Comparison of ENCODE assay signal across 20 cellular contexts in the genomic region with DNA sequence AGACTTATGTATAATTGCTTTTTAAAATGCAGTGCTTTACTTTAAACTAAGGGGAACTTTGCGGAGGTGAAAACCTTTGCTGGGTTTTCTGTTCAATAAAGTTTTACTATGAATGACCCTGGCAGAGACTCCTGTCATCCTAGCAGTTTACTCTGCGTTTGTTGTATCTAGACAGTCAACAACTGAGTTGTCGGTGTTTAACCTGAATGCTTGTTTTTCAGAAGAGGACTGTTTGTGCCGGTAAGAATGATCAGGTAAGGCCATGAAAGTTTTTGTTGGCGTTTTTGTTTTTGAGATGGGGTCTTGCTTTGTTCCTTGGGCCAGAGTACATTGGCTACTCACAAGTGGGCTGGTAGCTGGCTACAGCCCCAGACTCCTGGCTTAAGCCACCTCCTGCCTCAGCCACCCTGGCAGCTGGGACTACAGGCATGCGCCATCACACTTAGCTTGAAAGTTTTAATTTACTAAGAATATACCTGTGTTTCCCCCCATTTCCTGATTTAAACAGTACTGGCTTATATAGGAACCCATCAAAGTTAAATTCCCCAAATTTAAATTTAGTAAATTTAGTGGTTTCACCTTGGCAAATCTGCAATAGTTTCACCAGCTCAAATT. TPM values are rescaled to one million over a fixed set of nuclear protein-coding genes. Genes with fewer than 3 reads are reported as not detected.
DNase-seq lines count a peak whose midpoint lies in the region; ATAC-seq, FAIRE-seq and TF ChIP-seq lines count a peak whose summit lies in the region.
"Had no signal": no experiment of that assay in that cellular context is flagged by ENCODE, and none has a peak within 500 bp of the region (broad histone marks: within the 10 kb centered on the region; RNA-seq: fewer than 3 reads in every experiment).

No MANE protein-coding gene starts in this region.

- H3K4me3 Mint-ChIP-seq in T-helper 2 cell treated with Interferon-gamma antibody and Interleukin-4, amounts not matched to agents 5 μg/mL and 100 μg/mL, for 36 hours = no peak overlapping the region
- H3K4me3 Mint-ChIP-seq in activated CD4-positive, alpha-beta memory T cell treated with anti-CD3 and anti-CD28 coated beads for 36 hours = no peak overlapping the region

- no peak overlapping the region for H3K4me2 ChIP-seq in mesenchymal stem cell (ENCODE audit: low read length, poor library complexity, severe bottlenecking)

- intact Hi-C loops in activated CD4-positive, alpha-beta memory T cell treated with anti-CD3 and anti-CD28 coated beads for 36 hours (cut with micrococcal nuclease) = loop anchor here (1.0 to 2.0 kb wide), 4 partner anchors 13 to 97 kb away; no protein-coding TSS in a partner anchor
- intact Hi-C loops in A673 (cut with micrococcal nuclease; ENCODE audit: unreplicated experiment) = no loop called here

- no peak for DNase-seq in T-helper 2 cell treated with Interferon-gamma antibody and Interleukin-4, amounts not matched to agents 5 μg/mL and 100 μg/mL, for 36 hours (ENCODE audit: low spot score)
- no peak for DNase-seq in T-helper 2 cell
- DNase-seq in GM12891 (ENCODE audit: insufficient read length, low spot score) = no peak
- no peak for DNase-seq in activated CD4-positive, alpha-beta memory T cell treated with anti-CD3 and anti-CD28 coated beads for 36 hours
- DNase-seq in mesenchymal stem cell = no peak
- no peak for DNase-seq in A673 (ENCODE audit: low spot score)
- DNase-seq: activated CD4-positive, alpha-beta T cell treated with anti-CD3 and anti-CD28 coated beads for 1 hour; C1 segment of cervical spinal cord; central memory CD4-positive, alpha-beta T cell; esophagus squamous epithelium; left lung; mucosa of descending colon; NCI-H1048; NCI-H2029 treated with DMSO at 0.1 percent for 48 hours; SIG-M5 had no signal

- H3K14ac ChIP-seq in mesenchymal stem cell (ENCODE audit: low read length in 2 of 2) = no peak overlapping the region

- peak overlapping the region; percentile 39 for H3K27ac ChIP-seq in mesenchymal stem cell (ENCODE audit: low read length, poor library complexity, severe bottlenecking)
- no peak overlapping the region for H3K27ac ChIP-seq in A673 (ENCODE audit: low read depth, low read length, poor library complexity, severe bottlenecking)
- H3K27ac ChIP-seq: esophagus squamous epithelium, left lung had no signal

- H2AK5ac ChIP-seq in mesenchymal stem cell (ENCODE audit: low read length, severe bottlenecking) = no peak overlapping the region

- FAIRE-seq in GM12891 (lab: Jason Lieb, UNC) = no peak

- no peak for TF ChIP-seq CTCF in A673 (conservative IDR thresholded peaks at IDR 0.05; ENCODE audit: low read depth, low read length)

- H3K9me3 Mint-ChIP-seq in T-helper 2 cell treated with Interferon-gamma antibody and Interleukin-4, amounts not matched to agents 5 μg/mL and 100 μg/mL, for 36 hours = no peaks in the 10 kb centered on the region
- H3K9me3 Mint-ChIP-seq in activated CD4-positive, alpha-beta memory T cell treated with anti-CD3 and anti-CD28 coated beads for 36 hours = no peaks in the 10 kb centered on the region

- H2BK12ac ChIP-seq in mesenchymal stem cell (ENCODE audit: low read length in 2 of 2) = no peak overlapping the region

- H3K9me3 ChIP-seq in mesenchymal stem cell (ENCODE audit: control insufficient read depth, low read length) (no peaks in the 10 kb centered on the region), A673 (ENCODE audit: low read depth, low read length, poor library complexity, severe bottlenecking) (no peaks in the 10 kb centered on the region)
- H3K9me3 ChIP-seq: esophagus squamous epithelium, left lung, mucosa of descending colon, tibial nerve had no signal

- H2BK120ac ChIP-seq in mesenchymal stem cell (ENCODE audit: low read depth, low read length) = no peak overlapping the region

- no TSS peak for BruUV-seq in A673 (replicated peaks; lab: Mats Ljungman, UMichigan)

- no peak overlapping the region for H3K18ac ChIP-seq in mesenchymal stem cell (ENCODE audit: low read depth in 1 of 2, low read length in 2 of 2)

- peaks cover 14% of the 10 kb centered on the region for H3K79me1 ChIP-seq in mesenchymal stem cell (replicated peaks; ENCODE audit: low read length, poor library complexity, severe bottlenecking)

- H3K27ac Mint-ChIP-seq in T-helper 2 cell treated with Interferon-gamma antibody and Interleukin-4, amounts not matched to agents 5 μg/mL and 100 μg/mL, for 36 hours = peak overlapping the region; percentile 26
- H3K27ac Mint-ChIP-seq in activated CD4-positive, alpha-beta memory T cell treated with anti-CD3 and anti-CD28 coated beads for 36 hours = peak overlapping the region; percentile 94

- peaks cover 42% of the 10 kb centered on the region for H3K4me1 Mint-ChIP-seq in T-helper 2 cell treated with Interferon-gamma antibody and Interleukin-4, amounts not matched to agents 5 μg/mL and 100 μg/mL, for 36 hours (ENCODE audit: low read depth)
- peaks cover 65% of the 10 kb centered on the region for H3K4me1 Mint-ChIP-seq in activated CD4-positive, alpha-beta memory T cell treated with anti-CD3 and anti-CD28 coated beads for 36 hours (ENCODE audit: low read depth)

- H3K36me3 Mint-ChIP-seq in T-helper 2 cell treated with Interferon-gamma antibody and Interleukin-4, amounts not matched to agents 5 μg/mL and 100 μg/mL, for 36 hours (ENCODE audit: low read depth) = peaks cover 66% of the 10 kb centered on the region
- peaks cover 65% of the 10 kb centered on the region for H3K36me3 Mint-ChIP-seq in activated CD4-positive, alpha-beta memory T cell treated with anti-CD3 and anti-CD28 coated beads for 36 hours

- no peak overlapping the region for H3K4ac ChIP-seq in mesenchymal stem cell (ENCODE audit: low read depth in 1 of 2, low read length in 2 of 2)

- H4K91ac ChIP-seq in mesenchymal stem cell (ENCODE audit: low read length) = no peak overlapping the region

- CTCF ChIA-PET in activated CD4-positive, alpha-beta memory T cell treated with anti-CD3 and anti-CD28 coated beads for 36 hours (lab: Charles Lee) = interaction anchor here (0.7 to 2.7 kb wide), 4 partner anchors 8 to 80 kb away, joined by 3 to 19 read pairs (median 4); no protein-coding TSS in a partner anchor
- CTCF ChIA-PET in A673 (lab: Charles Lee) = no interaction called here

- no peak for ATAC-seq in GM19023 (IDR thresholded peaks at IDR 0.05; ENCODE audit: unreplicated experiment)
- no peak for ATAC-seq in GM18858 (IDR thresholded peaks at IDR 0.05; ENCODE audit: unreplicated experiment)
- ATAC-seq: left lung, mucosa of descending colon had no signal

- H3K36me3 ChIP-seq in mesenchymal stem cell (ENCODE audit: control insufficient read depth in 1 of 2, insufficient read depth in 2 of 2, low read depth in 1 of 2, low read length in 2 of 2) (peaks cover 42 to 80% of the 10 kb centered on the region in 2 experiments), A673 (ENCODE audit: insufficient read depth, low read length, poor library complexity, severe bottlenecking) (peaks cover 72% of the 10 kb centered on the region)

- 0 out of 2 replicates have a peak, but pooled peaks have one; percentile 17 for TF ChIP-seq POLR2A in GM12891 (IDR thresholded peaks at IDR 0.05; ENCODE audit: low read depth, low read length)

- no peak overlapping the region for H2AFZ ChIP-seq in mesenchymal stem cell (ENCODE audit: low read depth, low read length)

- POLR2A ChIA-PET in activated CD4-positive, alpha-beta memory T cell treated with anti-CD3 and anti-CD28 coated beads for 36 hours (lab: Charles Lee) = interaction anchor here (1.4 to 3.5 kb wide), 3 partner anchors 11 to 45 kb away, joined by 7 to 49 read pairs (median 7); partner anchors contain the start of genes HERPUD1 and NLRC5
- POLR2A ChIA-PET in A673 (lab: Charles Lee; ENCODE audit: low non-redundant PET) = interaction anchor here (0.6 kb wide), 1 partner anchor 88 kb away, joined by 5 read pairs; no protein-coding TSS in a partner anchor

- H3K27me3 Mint-ChIP-seq in T-helper 2 cell treated with Interferon-gamma antibody and Interleukin-4, amounts not matched to agents 5 μg/mL and 100 μg/mL, for 36 hours (ENCODE audit: low read depth) = no peaks in the 10 kb centered on the region
- H3K27me3 Mint-ChIP-seq in activated CD4-positive, alpha-beta memory T cell treated with anti-CD3 and anti-CD28 coated beads for 36 hours = no peaks in the 10 kb centered on the region

- no peak overlapping the region for H3K23ac ChIP-seq in mesenchymal stem cell (ENCODE audit: low read length in 2 of 2)

- 89% methylated on average over 5 of the region's 6 CpGs for WGBS in mesenchymal stem cell

- peaks cover 13% of the 10 kb centered on the region for H3K4me1 ChIP-seq in mesenchymal stem cell (ENCODE audit: control insufficient read depth, insufficient read depth, low read depth, low read length)
- no peaks in the 10 kb centered on the region for H3K4me1 ChIP-seq in A673 (ENCODE audit: insufficient read depth, low read length, poor library complexity, severe bottlenecking)

- H4K8ac ChIP-seq in mesenchymal stem cell (ENCODE audit: low read length) = no peak overlapping the region

- no peak overlapping the region for H2BK5ac ChIP-seq in mesenchymal stem cell (ENCODE audit: low read depth, low read length, poor library complexity, severe bottlenecking)

- H2BK15ac ChIP-seq in mesenchymal stem cell (ENCODE audit: low read depth, poor library complexity, severe bottlenecking) = no peak overlapping the region

- H3K4me3 ChIP-seq in mesenchymal stem cell (ENCODE audit: insufficient read depth in 1 of 2, low read depth in 1 of 2, low read length in 2 of 2) = no peak overlapping the region
- H3K4me3 ChIP-seq in A673 (ENCODE audit: low read depth, low read length, poor library complexity, severe bottlenecking) = no peak overlapping the region
- H3K4me3 ChIP-seq: esophagus squamous epithelium, left lung, mucosa of descending colon, tibial nerve had no signal

- H3K9ac ChIP-seq in mesenchymal stem cell (ENCODE audit: low read length) = no peak overlapping the region

- no peaks in the 10 kb centered on the region for H3K27me3 ChIP-seq in mesenchymal stem cell (ENCODE audit: control insufficient read depth in 1 of 2, insufficient read depth in 1 of 2, low read length in 2 of 2)
- H3K27me3 ChIP-seq in A673 (replicated peaks; ENCODE audit: insufficient read depth, low read depth, low read length, poor library complexity) = no peaks in the 10 kb centered on the region
- H3K27me3 ChIP-seq: esophagus squamous epithelium, left lung, tibial nerve had no signal

RNA-seq across cellular contexts. Expression of gene HERPUD1, which starts 11.9 kb away (rescaled TPM):
- polyA plus RNA-seq in GM12891 (2012; ENCODE audit: low read depth, missing spikeins) = 92.3 TPM
- 100 to 1,000 TPM; 159 TPM for total RNA-seq in activated CD4-positive, alpha-beta memory T cell treated with anti-CD3 and anti-CD28 coated beads for 36 hours
- polyA plus RNA-seq in mesenchymal stem cell (2013, experiment 1 of 2) = 93.8 TPM
- polyA plus RNA-seq in mesenchymal stem cell (2013, experiment 2 of 2) = 94.5 TPM
- total RNA-seq in A673 (2021) = 94.2 and 99.4 TPM in 2 replicates

RNA-seq across cellular contexts. Expression of gene CETP, which starts 17.9 kb away (rescaled TPM):
- 7.3 TPM for polyA plus RNA-seq in GM12891 (2012; ENCODE audit: low read depth, missing spikeins)
- total RNA-seq in activated CD4-positive, alpha-beta memory T cell treated with anti-CD3 and anti-CD28 coated beads for 36 hours = not detected
- not detected for polyA plus RNA-seq in mesenchymal stem cell (2013, experiment 1 of 2)
- polyA plus RNA-seq in mesenchymal stem cell (2013, experiment 2 of 2) = 0.03 TPM
- not detected in 2 replicates for total RNA-seq in A673 (2021)
- total RNA-seq: A172, H4, tibial nerve had no signal

RNA-seq across cellular contexts. Expression of gene NLRC5, which starts 45.5 kb away (rescaled TPM):
- 44.7 TPM for polyA plus RNA-seq in GM12891 (2012; ENCODE audit: low read depth, missing spikeins)
- total RNA-seq in activated CD4-positive, alpha-beta memory T cell treated with anti-CD3 and anti-CD28 coated beads for 36 hours = 100 to 1,000 TPM; 151 to 167 TPM
- polyA plus RNA-seq in mesenchymal stem cell (2013, experiment 1 of 2) = 10.4 TPM
- polyA plus RNA-seq in mesenchymal stem cell (2013, experiment 2 of 2) = 10.5 TPM
- 13.1 and 14.2 TPM in 2 replicates for total RNA-seq in A673 (2021)
